Comparison of ENCODE assay signal across 19 cellular contexts in genomic region chr10:119335671-119336353, GRCh38.
DNase-seq lines count a peak whose midpoint lies in the region; ATAC-seq and TF ChIP-seq lines count a peak whose summit lies in the region.
"Had no signal": no experiment of that assay in that cellular context is flagged by ENCODE, and none has a peak within 500 bp of the region (broad histone marks: within the 10 kb centered on the region; RNA-seq: fewer than 3 reads in every experiment).

No MANE protein-coding gene starts in this region.

- H3K4me1 ChIP-seq in right lobe of liver (peaks cover 0 to 5% (median 2%) of the 10 kb centered on the region in 4 donors), ascending aorta (peaks cover 4 to 13% of the 10 kb centered on the region in 2 donors)
- H3K4me1 ChIP-seq: breast epithelium had no signal

- H3K4me3 ChIP-seq in right lobe of liver (no peak overlapping the region), ascending aorta (no peak overlapping the region)
- H3K4me3 ChIP-seq: breast epithelium, GM23248 had no signal

- intact Hi-C loops in right lobe of liver (cut with DNase I) (no loop called here), posterior vena cava (cut with DNase I) (no loop called here), ascending aorta (cut with DNase I) (no loop called here)

- no peaks in the 10 kb centered on the region for H3K9me3 Mint-ChIP-seq in endothelial cell (ENCODE audit: unreplicated experiment)

- peak; percentile 61 to 77 (median 68) for ATAC-seq in right lobe of liver
- ATAC-seq in HG03139 (IDR thresholded peaks at IDR 0.05; ENCODE audit: unreplicated experiment) = no peak
- ATAC-seq: activated CD8-positive, alpha-beta memory T cell treated with anti-CD3 and anti-CD28 coated beads, Interleukin-2, amount 10 ng/mL, durations not matched to agents 7 days and 5 days had no signal

- H3K27me3 Mint-ChIP-seq in endothelial cell (ENCODE audit: unreplicated experiment) = peaks cover 31% of the 10 kb centered on the region
- H3K27me3 Mint-ChIP-seq: activated CD8-positive, alpha-beta memory T cell treated with anti-CD3 and anti-CD28 coated beads, Interleukin-2, amount 10 ng/mL, durations not matched to agents 7 days and 5 days had no signal

- no peak for TF ChIP-seq POLR2A in right lobe of liver (IDR thresholded peaks at IDR 0.05)

- no peaks in the 10 kb centered on the region for H3K9me3 ChIP-seq in right lobe of liver
- H3K9me3 ChIP-seq in ascending aorta = no peaks in the 10 kb centered on the region
- H3K9me3 ChIP-seq: breast epithelium had no signal

- H3K36me3 Mint-ChIP-seq in endothelial cell (ENCODE audit: low read depth, unreplicated experiment) = peaks cover 51% of the 10 kb centered on the region

- H3K27me3 ChIP-seq in right lobe of liver = no peaks in the 10 kb centered on the region
- H3K27me3 ChIP-seq in ascending aorta = no peaks in the 10 kb centered on the region
- H3K27me3 ChIP-seq: breast epithelium had no signal

- TF ChIP-seq CTCF in endothelial cell (IDR thresholded peaks at IDR 0.05; ENCODE audit: unreplicated experiment) (no peak), right lobe of liver (IDR thresholded peaks at IDR 0.05) (no peak), ascending aorta (IDR thresholded peaks at IDR 0.05) (no peak)

- H3K27ac ChIP-seq in right lobe of liver (peak overlapping the region in 1 of 3 donors; percentile 29), ascending aorta (peak overlapping the region in 1 of 2 donors; percentile 1)
- H3K27ac ChIP-seq: GM23248 had no signal

- 58% methylated on average over 5 of the region's 10 CpGs for WGBS in right lobe of liver (ENCODE audit: insufficient coverage, low coverage, low lambda C conversion rate, missing lambda C conversion rate)

- H3K36me3 ChIP-seq in right lobe of liver (no peaks in the 10 kb centered on the region), ascending aorta (peaks cover 6 to 7% of the 10 kb centered on the region in 2 donors)
- H3K36me3 ChIP-seq: breast epithelium had no signal

- H3K27ac Mint-ChIP-seq in endothelial cell (ENCODE audit: unreplicated experiment) = peak overlapping the region; percentile 40
- H3K27ac Mint-ChIP-seq: activated CD8-positive, alpha-beta memory T cell treated with anti-CD3 and anti-CD28 coated beads, Interleukin-2, amount 10 ng/mL, durations not matched to agents 7 days and 5 days had no signal

- DNase-seq in LHCN-M2 (ENCODE audit: low read depth) (peak; percentile 60), endothelial cell (ENCODE audit: low spot score) (no peak), right lobe of liver (no peak), posterior vena cava (ENCODE audit: low spot score) (peak; percentile 76), NCI-H2107 (lab: John Stamatoyannopoulos, UW) (no peak), ascending aorta (ENCODE audit: low spot score in 2 of 2) (no peak)
- DNase-seq in stimulated activated CD4-positive, alpha-beta T cell treated with anti-CD3 and anti-CD28 coated beads, Interleukin-4, amount 100 ng/mL, for 4 hours = no peak
- DNase-seq: activated CD8-positive, alpha-beta memory T cell treated with anti-CD3 and anti-CD28 coated beads, Interleukin-2, amount 10 ng/mL, durations not matched to agents 7 days and 5 days; AML-193; GM23248; hippocampal formation; Kasumi-1; NCI-H2029 treated with DMSO at 0.1 percent for 48 hours; NCI-H69; stimulated activated CD4-positive, alpha-beta T cell treated with anti-CD3 and anti-CD28 coated beads, Interleukin-12 subunit alpha, Interleukin-12 subunit beta, amount 100 ng/mL, for 4 hours; substantia nigra; T-helper 1 cell had no signal

- H3K4me3 Mint-ChIP-seq in endothelial cell (ENCODE audit: unreplicated experiment) = no peak overlapping the region
- H3K4me3 Mint-ChIP-seq: activated CD8-positive, alpha-beta memory T cell treated with anti-CD3 and anti-CD28 coated beads, Interleukin-2, amount 10 ng/mL, durations not matched to agents 7 days and 5 days had no signal

- peaks cover 56% of the 10 kb centered on the region for H3K4me1 Mint-ChIP-seq in endothelial cell (ENCODE audit: unreplicated experiment)

Comparison
In these comparisons a context has a peak if more than half of its experiments do, and no peak if none do; other contexts are left out.
1. DNase-seq: peak in LHCN-M2 (single experiment) and posterior vena cava (single experiment); none in endothelial cell (single experiment), right lobe of liver (0 of 3), NCI-H2107 (single experiment), stimulated activated CD4-positive, alpha-beta T cell treated with anti-CD3 and anti-CD28 coated beads, Interleukin-4, amount 100 ng/mL, for 4 hours (0 of 2) and ascending aorta (0 of 2).